ENCODE assay signal across 29 cellular contexts in the genomic region with DNA sequence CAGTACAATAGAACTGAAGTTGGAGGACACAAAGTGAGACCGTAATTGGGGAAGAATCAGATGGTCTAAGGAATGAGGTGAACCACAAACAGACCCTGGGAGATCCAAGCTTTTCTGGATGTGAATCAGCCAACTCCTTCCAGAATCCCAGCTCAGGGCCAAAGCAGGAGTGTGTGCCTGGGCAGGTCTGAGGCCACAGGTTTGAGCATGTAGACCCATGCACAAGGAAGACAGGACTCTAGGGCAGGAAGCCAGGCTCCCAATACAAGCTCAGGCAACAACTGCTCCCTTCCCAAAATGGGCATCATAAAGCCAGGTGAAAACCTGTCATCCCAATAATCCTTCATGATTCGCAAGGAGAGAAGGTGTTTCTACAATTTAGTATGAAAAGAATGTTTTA.
"Had no signal": no experiment of that assay in that cellular context is flagged by ENCODE, and none has a peak within 500 bp of the region (broad histone marks: within the 10 kb centered on the region; RNA-seq: fewer than 3 reads in every experiment).

No MANE protein-coding gene starts in this region.

- H3K36me3 ChIP-seq: ascending aorta, gastrocnemius medialis, pancreas, spleen, suprapubic skin, tibial artery, upper lobe of right lung had no signal

- H3K27me3 Mint-ChIP-seq: activated naive CD4-positive, alpha-beta T cell treated with anti-CD3 and anti-CD28 coated beads, Interleukin-2, amount 10 ng/mL, durations not matched to agents 7 days and 5 days; activated naive CD8-positive, alpha-beta T cell treated with anti-CD3 and anti-CD28 coated beads, Interleukin-2, amount 10 ng/mL, durations not matched to agents 7 days and 5 days had no signal

- H3K27me3 ChIP-seq: ascending aorta, gastrocnemius medialis, pancreas, suprapubic skin, tibial artery, upper lobe of right lung had no signal

- H3K4me3 ChIP-seq: ascending aorta, gastrocnemius medialis, pancreas, psoas muscle, spleen, suprapubic skin, tibial artery, upper lobe of right lung had no signal

- H3K4me1 Mint-ChIP-seq: activated naive CD4-positive, alpha-beta T cell treated with anti-CD3 and anti-CD28 coated beads, Interleukin-2, amount 10 ng/mL, durations not matched to agents 7 days and 5 days; activated naive CD8-positive, alpha-beta T cell treated with anti-CD3 and anti-CD28 coated beads, Interleukin-2, amount 10 ng/mL, durations not matched to agents 7 days and 5 days; mesothelial cell of epicardium; naive B cell; T-cell had no signal

- H3K27ac Mint-ChIP-seq: activated naive CD4-positive, alpha-beta T cell treated with anti-CD3 and anti-CD28 coated beads, Interleukin-2, amount 10 ng/mL, durations not matched to agents 7 days and 5 days; activated naive CD8-positive, alpha-beta T cell treated with anti-CD3 and anti-CD28 coated beads, Interleukin-2, amount 10 ng/mL, durations not matched to agents 7 days and 5 days; activated T-helper 1 cell treated with anti-CD3 and anti-CD28 coated beads, Interleukin-12 subunit alpha, Interleukin-12 subunit beta, Interleukin-2, Interleukin-4 antibody, amounts not matched to agents 30 ng/mL and 10 ng/mL and 1 ng/mL, durations not matched to agents 14 hours and 24 hours and 36 hours; brain; effector memory CD8-positive, alpha-beta T cell; mesothelial cell of epicardium; naive B cell; T-cell; T-helper 2 cell treated with Interferon-gamma antibody and Interleukin-4, amounts not matched to agents 5 μg/mL and 100 μg/mL, for 36 hours had no signal

- H3K4me3 Mint-ChIP-seq: activated naive CD4-positive, alpha-beta T cell treated with anti-CD3 and anti-CD28 coated beads, Interleukin-2, amount 10 ng/mL, durations not matched to agents 7 days and 5 days; activated naive CD8-positive, alpha-beta T cell treated with anti-CD3 and anti-CD28 coated beads, Interleukin-2, amount 10 ng/mL, durations not matched to agents 7 days and 5 days; activated T-helper 1 cell treated with anti-CD3 and anti-CD28 coated beads, Interleukin-12 subunit alpha, Interleukin-12 subunit beta, Interleukin-2, Interleukin-4 antibody, amounts not matched to agents 30 ng/mL and 10 ng/mL and 1 ng/mL, durations not matched to agents 14 hours and 24 hours and 36 hours; brain; effector memory CD8-positive, alpha-beta T cell; mesothelial cell of epicardium; naive B cell; T-cell; T-helper 2 cell treated with Interferon-gamma antibody and Interleukin-4, amounts not matched to agents 5 μg/mL and 100 μg/mL, for 36 hours had no signal

- DNase-seq: activated CD4-positive, alpha-beta T cell treated with anti-CD3 and anti-CD28 coated beads for 4 hours; activated CD4-positive, alpha-beta T cell treated with anti-CD3 and anti-CD28 coated beads, Interleukin-2, amount 50 U/mL, for 48 hours; activated CD8-positive, alpha-beta memory T cell treated with anti-CD3 and anti-CD28 coated beads for 24 hours; activated CD8-positive, alpha-beta memory T cell treated with anti-CD3 and anti-CD28 coated beads, Interleukin-2, amount 50 U/mL, for 4 hours; activated effector memory CD4-positive, alpha-beta T cell treated with anti-CD3 and anti-CD28 coated beads, Interleukin-2, amount 50 U/mL, for 16 hours; activated naive CD4-positive, alpha-beta T cell treated with anti-CD3 and anti-CD28 coated beads, Interleukin-2, amount 10 ng/mL, durations not matched to agents 7 days and 5 days; activated naive CD8-positive, alpha-beta T cell treated with anti-CD3 and anti-CD28 coated beads, Interleukin-2, amount 10 ng/mL, durations not matched to agents 7 days and 5 days; activated T-cell treated with anti-CD3 and anti-CD28 coated beads, Interleukin-2, amount 50 U/mL, for 1 hour; caudate nucleus; cortex of kidney; effector memory CD8-positive, alpha-beta T cell; gastrocnemius medialis; glutamatergic neuron; left ventricle myocardium superior; naive B cell; nucleus accumbens; pancreas; psoas muscle; spleen; stimulated activated naive CD4-positive, alpha-beta T cell; T-cell; tibial artery; upper lobe of right lung had no signal

- ATAC-seq: effector memory CD8-positive, alpha-beta T cell; gastrocnemius medialis; left ventricle myocardium superior; pancreas; psoas muscle; T-cell; upper lobe of right lung had no signal

- H3K9me3 ChIP-seq: ascending aorta, gastrocnemius medialis, pancreas, psoas muscle, spleen, suprapubic skin, tibial artery, upper lobe of right lung had no signal

- H3K4me1 ChIP-seq: ascending aorta, gastrocnemius medialis, pancreas, psoas muscle, spleen, tibial artery, upper lobe of right lung had no signal

- H3K36me3 Mint-ChIP-seq: activated naive CD4-positive, alpha-beta T cell treated with anti-CD3 and anti-CD28 coated beads, Interleukin-2, amount 10 ng/mL, durations not matched to agents 7 days and 5 days; activated naive CD8-positive, alpha-beta T cell treated with anti-CD3 and anti-CD28 coated beads, Interleukin-2, amount 10 ng/mL, durations not matched to agents 7 days and 5 days; brain; mesothelial cell of epicardium; naive B cell; T-cell had no signal

- H3K9me3 Mint-ChIP-seq: activated naive CD4-positive, alpha-beta T cell treated with anti-CD3 and anti-CD28 coated beads, Interleukin-2, amount 10 ng/mL, durations not matched to agents 7 days and 5 days; activated naive CD8-positive, alpha-beta T cell treated with anti-CD3 and anti-CD28 coated beads, Interleukin-2, amount 10 ng/mL, durations not matched to agents 7 days and 5 days; activated T-helper 1 cell treated with anti-CD3 and anti-CD28 coated beads, Interleukin-12 subunit alpha, Interleukin-12 subunit beta, Interleukin-2, Interleukin-4 antibody, amounts not matched to agents 30 ng/mL and 10 ng/mL and 1 ng/mL, durations not matched to agents 14 hours and 24 hours and 36 hours; brain; effector memory CD8-positive, alpha-beta T cell; T-helper 2 cell treated with Interferon-gamma antibody and Interleukin-4, amounts not matched to agents 5 μg/mL and 100 μg/mL, for 36 hours had no signal

- H3K27ac ChIP-seq: ascending aorta, gastrocnemius medialis, pancreas, psoas muscle, spleen, tibial artery, upper lobe of right lung had no signal
